8 cellular contexts compared by ENCODE assay signal in genomic region chr13:30394798-30395191, GRCh38. TPM values are rescaled to one million over a fixed set of nuclear protein-coding genes. Genes with fewer than 3 reads are reported as not detected.
A peak's percentile ranks its signal among the peaks of the same experiment; 100 is the strongest.
DNase-seq lines count a peak whose midpoint lies in the region; ATAC-seq, FAIRE-seq and TF ChIP-seq lines count a peak whose summit lies in the region.

No MANE protein-coding gene starts in this region.

- TF ChIP-seq POLR2A in GM18505 (IDR thresholded peaks at IDR 0.05; ENCODE audit: borderline replicate concordance, extremely low read depth, insufficient read depth, insufficient read length): no peak
- TF ChIP-seq POLR2A in GM12892 (IDR thresholded peaks at IDR 0.05; ENCODE audit: low read depth, low read length): no peak; the same call in 1 of the 2 replicates

- no peaks in the 10 kb centered on the region for H4K20me1 ChIP-seq in OCI-LY1 (ENCODE audit: insufficient read depth, low read length)

- H3K36me3 ChIP-seq in OCI-LY1 (ENCODE audit: insufficient read depth, low read length): no peaks in the 10 kb centered on the region
- H3K36me3 ChIP-seq in endodermal cell (ENCODE audit: control insufficient read depth, insufficient read depth, low read length): no peaks in the 10 kb centered on the region

- TF ChIP-seq CTCF in OCI-LY1 (IDR thresholded peaks at IDR 0.05; ENCODE audit: low read length) (no peak), endodermal cell (conservative IDR thresholded peaks at IDR 0.05) (peak; percentile 36), nephron progenitor cell (IDR thresholded peaks at IDR 0.05) (no peak)

- DNase-seq in endodermal cell: no peak
- DNase-seq in nephron progenitor cell: no peak
- DNase-seq in DMS153 (lab: John Stamatoyannopoulos, UW): no peak
- no peak for DNase-seq in GM12892 (ENCODE audit: insufficient read length)
- DNase-seq in KG1 (lab: John Stamatoyannopoulos, UW): no peak

- H3K27ac ChIP-seq in OCI-LY1 (ENCODE audit: low read depth, low read length, poor library complexity, severe bottlenecking): peak overlapping the region; percentile 94
- H3K27ac ChIP-seq in endodermal cell (ENCODE audit: low read depth, low read length): no peak overlapping the region

- no peaks in the 10 kb centered on the region for H3K36me3 Mint-ChIP-seq in endodermal cell (ENCODE audit: low read depth)
- no peaks in the 10 kb centered on the region for H3K36me3 Mint-ChIP-seq in nephron progenitor cell (ENCODE audit: low read depth)

- H3K27ac Mint-ChIP-seq in endodermal cell (peak overlapping the region; percentile 92), nephron progenitor cell (no peak overlapping the region)

- no peak for FAIRE-seq in GM12892 (lab: Jason Lieb, UNC)

- H3K9me3 Mint-ChIP-seq in endodermal cell (no peaks in the 10 kb centered on the region), nephron progenitor cell (no peaks in the 10 kb centered on the region)

- peak overlapping the region; percentile 79 for H3K9ac ChIP-seq in OCI-LY1 (ENCODE audit: low read length)
- no peak overlapping the region for H3K9ac ChIP-seq in endodermal cell (ENCODE audit: extremely low read depth, low read length, poor library complexity, severe bottlenecking)

- H3K4me2 ChIP-seq in OCI-LY1 (ENCODE audit: low read length): peak overlapping the region; percentile 90

- 43 to 48% methylated on average over 4 to 6 of the region's 6 CpGs for WGBS in endodermal cell (ENCODE audit: insufficient coverage in 1 of 2, insufficient read length in 1 of 2), 2 experiments

- H3K4me1 ChIP-seq in OCI-LY1 (ENCODE audit: insufficient read depth, low read length, severe bottlenecking) (peaks cover 51% of the 10 kb centered on the region), endodermal cell (ENCODE audit: control insufficient read depth, insufficient read depth, low read length) (no peaks in the 10 kb centered on the region)

- H3K79me2 ChIP-seq in OCI-LY1 (ENCODE audit: insufficient read depth, low read length): no peaks in the 10 kb centered on the region

- H3K27me3 Mint-ChIP-seq in endodermal cell (ENCODE audit: insufficient read depth) (peaks cover 3% of the 10 kb centered on the region), nephron progenitor cell (ENCODE audit: low read depth, poor library complexity) (peaks cover 14% of the 10 kb centered on the region)

- H3K4me1 Mint-ChIP-seq in endodermal cell: peaks cover 25% of the 10 kb centered on the region
- peaks cover 33% of the 10 kb centered on the region for H3K4me1 Mint-ChIP-seq in nephron progenitor cell

- peak overlapping the region; percentile 7; the same call in 1 of the 2 replicates for H2AFZ ChIP-seq in OCI-LY1 (ENCODE audit: low read length)

- H3K4me3 Mint-ChIP-seq in endodermal cell (peak overlapping the region; percentile 58), nephron progenitor cell (peak overlapping the region; percentile 76)

- H3K4me3 ChIP-seq in OCI-LY1 (ENCODE audit: low read depth, low read length, poor library complexity, severe bottlenecking) (peak overlapping the region; percentile 60), endodermal cell (ENCODE audit: low read length) (peak overlapping the region; percentile 77)

- no peaks in the 10 kb centered on the region for H3K27me3 ChIP-seq in OCI-LY1 (ENCODE audit: insufficient read depth, low read length)
- no peaks in the 10 kb centered on the region for H3K27me3 ChIP-seq in endodermal cell (ENCODE audit: control insufficient read depth, insufficient read depth, low read length, poor library complexity, severe bottlenecking)

- ATAC-seq in GM18505 (IDR thresholded peaks at IDR 0.05; ENCODE audit: unreplicated experiment) (peak; percentile 60), HG02610 (IDR thresholded peaks at IDR 0.05; ENCODE audit: unreplicated experiment) (peak; percentile 68)

- H3F3A ChIP-seq in OCI-LY1 (ENCODE audit: insufficient read depth, low read length): no peaks in the 10 kb centered on the region

- H3K9me3 ChIP-seq in OCI-LY1 (ENCODE audit: low read length) (no peaks in the 10 kb centered on the region), endodermal cell (ENCODE audit: control insufficient read depth, low read length) (no peaks in the 10 kb centered on the region)

- no peaks in the 10 kb centered on the region for H3K9me2 ChIP-seq in OCI-LY1 (ENCODE audit: low read depth, low read length)

RNA-seq across cellular contexts. Expression of gene UBE2L5, which starts 27.5 kb away (rescaled TPM):
- not detected for total RNA-seq in endodermal cell
- polyA plus RNA-seq in endodermal cell (2013, experiment 1 of 2): not detected
- not detected for polyA plus RNA-seq in endodermal cell (2013, experiment 2 of 2)
- polyA plus RNA-seq in GM12892 (2012; ENCODE audit: missing spikeins): 0.53 TPM
